ENCODE assay signal across 1 cellular context in genomic region chr3:58521002-58521670, GRCh38.
TF ChIP-seq lines count a peak whose summit lies in the region.

No MANE protein-coding gene starts in this region.

TF ChIP-seq in K562, 482 proteins besides CTCF, POLR2A, EP300 and RAD21 (continues in another document):
- TF ChIP-seq MNT (conservative IDR thresholded peaks at IDR 0.05) (peak; percentile 30 to 55; a peak in 1 of 4 replicates), E2F3 (CRISPR knock-in tag; IDR thresholded peaks at IDR 0.05) (no peak), CBFA2T2 (conservative IDR thresholded peaks at IDR 0.05) (peak; percentile 68), MYC (IDR thresholded peaks at IDR 0.05; ENCODE audit: low read depth, low read length) (peak; percentile 21; the same call in 1 of the 2 replicates), MYC (CRISPR knock-in tag; IDR thresholded peaks at IDR 0.05; ENCODE audit: borderline replicate concordance, low read depth) (no peak), ZBTB5 (IDR thresholded peaks at IDR 0.05) (no peak), CXXC5 (CRISPR knock-in tag; IDR thresholded peaks at IDR 0.05) (peak; percentile 66), ZNF395 (CRISPR knock-in tag; IDR thresholded peaks at IDR 0.05) (peak; percentile 60; the same call in 1 of the 2 replicates), SMAD4 (CRISPR knock-in tag; conservative IDR thresholded peaks at IDR 0.05) (peak; percentile 25; the same call in 1 of the 2 replicates), BHLHE40 (IDR thresholded peaks at IDR 0.05; ENCODE audit: low read length) (peak; percentile 93), ZNF592 (IDR thresholded peaks at IDR 0.05) (peak; percentile 66), MGA (IDR thresholded peaks at IDR 0.05) (peak; percentile 83), PBX2 (CRISPR knock-in tag; IDR thresholded peaks at IDR 0.05; ENCODE audit: low read depth) (no peak), PBX2 (tag; conservative IDR thresholded peaks at IDR 0.05; ENCODE audit: low read depth) (0 out of 2 replicates have a peak, but pooled peaks have one; percentile 11), DMBX1 (CRISPR knock-in tag; IDR thresholded peaks at IDR 0.05; ENCODE audit: borderline replicate concordance) (peak; percentile 40; the same call in 1 of the 2 replicates), ZNF584 (CRISPR knock-in tag; IDR thresholded peaks at IDR 0.05; ENCODE audit: low read depth) (0 out of 2 replicates have a peak, but pooled peaks have one; percentile 28), ZNF695 (CRISPR knock-in tag; IDR thresholded peaks at IDR 0.05) (no peak), ATF1 (CRISPR knock-in tag; IDR thresholded peaks at IDR 0.05) (no peak), ATF1 (tag; IDR thresholded peaks at IDR 0.05) (no peak), RAD51 (IDR thresholded peaks at IDR 0.05; ENCODE audit: borderline replicate concordance, low read depth) (peak; percentile 93), USF2 (CRISPR knock-in tag; IDR thresholded peaks at IDR 0.05) (peak; percentile 88), E2F6 (IDR thresholded peaks at IDR 0.05; ENCODE audit: borderline replicate concordance in 1 of 2, extremely low read depth in 1 of 2, insufficient read depth in 1 of 2, insufficient read length in 1 of 2, low read depth in 1 of 2, low read length in 1 of 2, poor library complexity in 1 of 2, severe bottlenecking in 1 of 2) (peak; percentile 71 to 78), TOE1 (IDR thresholded peaks at IDR 0.05; ENCODE audit: borderline replicate concordance) (peak; percentile 85), TOE1 (CRISPR knock-in tag; IDR thresholded peaks at IDR 0.05; ENCODE audit: borderline replicate concordance, low read depth) (no peak), L3MBTL2 (IDR thresholded peaks at IDR 0.05) (peak; percentile 93), ZNF165 (CRISPR knock-in tag; IDR thresholded peaks at IDR 0.05; ENCODE audit: borderline replicate concordance) (no peak)
